In genomic region chrX:26918633-26919032, GRCh38 we compare ENCODE assay signal across 9 cellular contexts.
DNase-seq lines count a peak whose midpoint lies in the region; ATAC-seq, FAIRE-seq and TF ChIP-seq lines count a peak whose summit lies in the region.
"Had no signal": no experiment of that assay in that cellular context is flagged by ENCODE, and none has a peak within 500 bp of the region (broad histone marks: within the 10 kb centered on the region; RNA-seq: fewer than 3 reads in every experiment).

No MANE protein-coding gene starts in this region.

- DNase-seq in NCI-H2081 (lab: John Stamatoyannopoulos, UW) (peak; percentile 40 to 68), NCI-H2081 treated with DMSO at 0.1 percent for 48 hours (lab: John Stamatoyannopoulos, UW) (no peak), Kasumi-1 (lab: John Stamatoyannopoulos, UW) (peak; percentile 30 to 44), bronchial epithelial cell (ENCODE audit: low read depth) (peak; percentile 5), progenitor cell of endocrine pancreas (ENCODE audit: low spot score, unreplicated experiment) (no peak)
- no peak for DNase-seq in activated naive CD4-positive, alpha-beta T cell treated with anti-CD3 and anti-CD28 coated beads for 36 hours
- DNase-seq: activated CD4-positive, alpha-beta T cell treated with anti-CD3 and anti-CD28 coated beads for 1 hour had no signal

- FAIRE-seq in bronchial epithelial cell (lab: Jason Lieb, UNC), result peak; percentile 43

- H3K36me3 ChIP-seq in bronchial epithelial cell (ENCODE audit: control insufficient read depth, insufficient read depth, low read length), result no peaks in the 10 kb centered on the region

- no peak overlapping the region for H3K4me3 Mint-ChIP-seq in progenitor cell of endocrine pancreas (ENCODE audit: low read depth)
- H3K4me3 Mint-ChIP-seq in activated naive CD4-positive, alpha-beta T cell treated with anti-CD3 and anti-CD28 coated beads for 36 hours, result no peak overlapping the region

- H3K27me3 ChIP-seq in bronchial epithelial cell (ENCODE audit: control insufficient read depth, insufficient read depth, low read length), result no peaks in the 10 kb centered on the region

- ATAC-seq in GM21526 (IDR thresholded peaks at IDR 0.05; ENCODE audit: low FRiP score, unreplicated experiment) (no peak), HG03135 (IDR thresholded peaks at IDR 0.05; ENCODE audit: unreplicated experiment) (no peak)

- H3K36me3 Mint-ChIP-seq in progenitor cell of endocrine pancreas (ENCODE audit: insufficient read depth), result no peaks in the 10 kb centered on the region
- no peaks in the 10 kb centered on the region for H3K36me3 Mint-ChIP-seq in activated naive CD4-positive, alpha-beta T cell treated with anti-CD3 and anti-CD28 coated beads for 36 hours (ENCODE audit: low read depth)

- TF ChIP-seq CTCF in bronchial epithelial cell (IDR thresholded peaks at IDR 0.05; ENCODE audit: insufficient read depth, low read length, severe bottlenecking) (peak; percentile 25), progenitor cell of endocrine pancreas (IDR thresholded peaks at IDR 0.05; ENCODE audit: unreplicated experiment) (peak; percentile 28)

- H3K9me3 Mint-ChIP-seq in progenitor cell of endocrine pancreas (ENCODE audit: low read depth), result peaks cover 12% of the 10 kb centered on the region
- no peaks in the 10 kb centered on the region for H3K9me3 Mint-ChIP-seq in activated naive CD4-positive, alpha-beta T cell treated with anti-CD3 and anti-CD28 coated beads for 36 hours

- intact Hi-C loops in activated naive CD4-positive, alpha-beta T cell treated with anti-CD3 and anti-CD28 coated beads for 36 hours (cut with micrococcal nuclease), result no loop called here

- H3K27me3 Mint-ChIP-seq in progenitor cell of endocrine pancreas, result no peaks in the 10 kb centered on the region
- H3K27me3 Mint-ChIP-seq in activated naive CD4-positive, alpha-beta T cell treated with anti-CD3 and anti-CD28 coated beads for 36 hours (ENCODE audit: low read depth), result no peaks in the 10 kb centered on the region

- H3K27ac Mint-ChIP-seq in progenitor cell of endocrine pancreas, result no peak overlapping the region
- H3K27ac Mint-ChIP-seq in activated naive CD4-positive, alpha-beta T cell treated with anti-CD3 and anti-CD28 coated beads for 36 hours, result no peak overlapping the region

- CTCF ChIA-PET in activated naive CD4-positive, alpha-beta T cell treated with anti-CD3 and anti-CD28 coated beads for 36 hours (lab: Charles Lee), result no interaction called here

- no peaks in the 10 kb centered on the region for H3K4me1 Mint-ChIP-seq in progenitor cell of endocrine pancreas (ENCODE audit: low read depth)
- no peaks in the 10 kb centered on the region for H3K4me1 Mint-ChIP-seq in activated naive CD4-positive, alpha-beta T cell treated with anti-CD3 and anti-CD28 coated beads for 36 hours (ENCODE audit: low read depth)

- no peak overlapping the region for H3K4me3 ChIP-seq in bronchial epithelial cell (ENCODE audit: low read depth, low read length)

Comparison
In these comparisons a context has a peak if more than half of its experiments do, and no peak if none do; other contexts are left out.
1. DNase-seq: peak in NCI-H2081 (2 of 2), Kasumi-1 (2 of 2) and bronchial epithelial cell (single experiment); none in NCI-H2081 treated with DMSO at 0.1 percent for 48 hours (single experiment), progenitor cell of endocrine pancreas (single experiment) and activated naive CD4-positive, alpha-beta T cell treated with anti-CD3 and anti-CD28 coated beads for 36 hours (single experiment).